ENCODE assay signal across 26 cellular contexts in the genomic region with DNA sequence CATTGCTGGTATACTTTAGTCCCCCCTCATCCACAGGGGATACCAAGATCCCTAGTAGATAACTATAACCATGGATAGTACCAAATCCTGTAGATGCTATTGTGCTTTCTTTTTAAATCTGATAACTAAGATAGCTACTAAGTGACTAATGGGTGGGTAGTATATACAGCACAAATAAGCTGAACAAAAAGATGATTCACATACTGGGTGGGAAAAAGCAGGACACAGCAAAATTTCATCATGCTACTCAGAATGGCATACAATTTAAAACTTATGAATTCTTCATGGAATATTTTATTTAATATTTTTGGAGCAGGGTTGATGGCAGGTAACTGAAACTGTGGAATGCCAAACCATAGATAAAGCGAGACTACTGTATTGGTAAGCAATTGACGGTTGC.
"Had no signal": no experiment of that assay in that cellular context is flagged by ENCODE, and none has a peak within 500 bp of the region (broad histone marks: within the 10 kb centered on the region; RNA-seq: fewer than 3 reads in every experiment).

No MANE protein-coding gene starts in this region.

- H3K9me3 ChIP-seq: heart left ventricle, sigmoid colon, thoracic aorta, vagina had no signal

- H3K4me1 ChIP-seq: heart left ventricle, sigmoid colon, vagina had no signal

- H3K4me3 Mint-ChIP-seq: activated naive CD8-positive, alpha-beta T cell treated with anti-CD3 and anti-CD28 coated beads for 36 hours; activated T-cell treated with anti-CD3 and anti-CD28 coated beads, Interleukin-2, amount 50 U/mL, for 4 hours; dendritic cell treated with granulocyte-macrophage colony-stimulating factor and Interleukin-4, amounts not matched to agents 40 ng/mL and 50 ng/mL, for 4 days; naive B cell; type B pancreatic cell had no signal

- H3K4me1 Mint-ChIP-seq: activated naive CD8-positive, alpha-beta T cell treated with anti-CD3 and anti-CD28 coated beads for 36 hours; naive B cell had no signal

- ATAC-seq: activated T-cell treated with anti-CD3 and anti-CD28 coated beads, Interleukin-2, amount 50 U/mL, for 4 hours; heart left ventricle; left lobe of liver had no signal

- H3K9me3 Mint-ChIP-seq: activated naive CD8-positive, alpha-beta T cell treated with anti-CD3 and anti-CD28 coated beads for 36 hours; activated T-cell treated with anti-CD3 and anti-CD28 coated beads, Interleukin-2, amount 50 U/mL, for 4 hours; activated T-helper 2 cell treated with anti-CD3 and anti-CD28 coated beads, Interferon-gamma antibody, Interleukin-2, Interleukin-4, amounts not matched to agents 10 μg/mL and 5 μg/mL and 100 μg/mL, durations not matched to agents 14 hours and 24 hours and 36 hours; dendritic cell treated with granulocyte-macrophage colony-stimulating factor and Interleukin-4, amounts not matched to agents 40 ng/mL and 50 ng/mL, for 4 days; type B pancreatic cell had no signal

- FAIRE-seq: endometrium, kidney had no signal

- H3K4me3 ChIP-seq: heart left ventricle, lung, sigmoid colon, thoracic aorta, vagina had no signal

- H3K27ac Mint-ChIP-seq: activated naive CD8-positive, alpha-beta T cell treated with anti-CD3 and anti-CD28 coated beads for 36 hours; activated T-helper 2 cell treated with anti-CD3 and anti-CD28 coated beads, Interferon-gamma antibody, Interleukin-2, Interleukin-4, amounts not matched to agents 10 μg/mL and 5 μg/mL and 100 μg/mL, durations not matched to agents 14 hours and 24 hours and 36 hours; dendritic cell treated with granulocyte-macrophage colony-stimulating factor and Interleukin-4, amounts not matched to agents 40 ng/mL and 50 ng/mL, for 4 days; naive B cell; progenitor cell of endocrine pancreas; type B pancreatic cell had no signal

- H3K27ac ChIP-seq: heart left ventricle, sigmoid colon, thoracic aorta, vagina had no signal

- H3K27me3 ChIP-seq: heart left ventricle, sigmoid colon, vagina had no signal

- H3K27me3 Mint-ChIP-seq: dendritic cell treated with granulocyte-macrophage colony-stimulating factor and Interleukin-4, amounts not matched to agents 40 ng/mL and 50 ng/mL, for 4 days; naive B cell; progenitor cell of endocrine pancreas; type B pancreatic cell had no signal

- H3K36me3 ChIP-seq: heart left ventricle, sigmoid colon, thoracic aorta, vagina had no signal

- H3K36me3 Mint-ChIP-seq: activated naive CD8-positive, alpha-beta T cell treated with anti-CD3 and anti-CD28 coated beads for 36 hours; naive B cell; type B pancreatic cell had no signal

- DNase-seq: activated CD4-positive, alpha-beta T cell treated with anti-CD3 and anti-CD28 coated beads for 4 hours; activated CD4-positive, alpha-beta T cell treated with anti-CD3 and anti-CD28 coated beads, Interleukin-2, amount 50 U/mL, for 48 hours; activated CD4-positive, CD25-positive, alpha-beta regulatory T cell; activated CD8-positive, alpha-beta memory T cell treated with anti-CD3 and anti-CD28 coated beads, Interleukin-2, amount 50 U/mL, for 48 hours; activated naive CD4-positive, alpha-beta T cell; activated naive CD8-positive, alpha-beta T cell treated with anti-CD3 and anti-CD28 coated beads for 36 hours; activated T-cell treated with anti-CD3 and anti-CD28 coated beads, Interleukin-2, amount 50 U/mL, for 4 hours; effector CD4-positive, alpha-beta T cell; erythroblast; heart left ventricle; kidney; naive B cell; retina; sigmoid colon; stimulated activated CD4-positive, alpha-beta T cell treated with anti-CD3 and anti-CD28 coated beads, Interleukin-4, amount 100 ng/mL, for 1 hour; stimulated activated naive CD4-positive, alpha-beta T cell; T1000 had no signal
